1 cellular context compared by ENCODE assay signal in genomic region chr1:47224676-47225399, GRCh38.
TF ChIP-seq lines count a peak whose summit lies in the region.

No MANE protein-coding gene starts in this region.

TF ChIP-seq in H1, 55 proteins besides CTCF, POLR2A, EP300 and RAD21:
- no peak for TF ChIP-seq TCF12 (IDR thresholded peaks at IDR 0.05; ENCODE audit: low read depth, low read length)
- no peak for TF ChIP-seq KDM1A (IDR thresholded peaks at IDR 0.05; ENCODE audit: borderline replicate concordance, low read length)
- TF ChIP-seq RFX5 (IDR thresholded peaks at IDR 0.05; ENCODE audit: borderline replicate concordance, low read depth, low read length): no peak
- TF ChIP-seq CHD7 (IDR thresholded peaks at IDR 0.05; ENCODE audit: insufficient replicate concordance, low read length): no peak
- TF ChIP-seq SIRT6 (IDR thresholded peaks at IDR 0.05; ENCODE audit: low read length): no peak
- peak; percentile 86 for TF ChIP-seq EZH2 (IDR thresholded peaks at IDR 0.05; ENCODE audit: low read depth, low read length, severe bottlenecking)
- no peak for TF ChIP-seq HDAC2 (IDR thresholded peaks at IDR 0.05; ENCODE audit: borderline replicate concordance in 1 of 2, low read depth in 2 of 2, low read length in 2 of 2)
- TF ChIP-seq SUZ12 (IDR thresholded peaks at IDR 0.05; ENCODE audit: low read length): peak; percentile 91
- TF ChIP-seq KDM4A (IDR thresholded peaks at IDR 0.05; ENCODE audit: low read depth, low read length, severe bottlenecking): peak; percentile 6
